27 cellular contexts compared by ENCODE assay signal in the genomic region with DNA sequence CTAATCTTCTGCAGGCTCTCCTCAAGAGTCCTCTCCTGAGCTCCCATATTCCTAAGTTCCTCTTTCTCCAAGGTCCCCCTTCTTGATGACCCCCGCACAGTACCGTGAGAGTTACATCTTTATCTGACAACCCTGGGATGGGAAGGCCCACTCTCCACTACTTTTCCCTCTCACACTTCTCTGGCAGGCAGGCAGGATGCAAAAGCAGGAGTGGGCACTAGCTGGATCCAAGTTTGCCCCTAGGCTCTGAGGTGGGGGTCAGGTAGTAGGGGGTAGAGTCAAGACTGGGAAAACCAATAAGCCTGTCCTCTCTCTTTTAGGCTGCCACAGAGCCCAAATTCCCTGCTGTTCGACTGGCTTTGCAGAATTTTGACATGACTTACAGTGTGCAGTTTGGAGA. TPM values are rescaled to one million over a fixed set of nuclear protein-coding genes. Genes with fewer than 3 reads are reported as not detected.
DNase-seq lines count a peak whose midpoint lies in the region; ATAC-seq and TF ChIP-seq lines count a peak whose summit lies in the region.
"Had no signal": no experiment of that assay in that cellular context is flagged by ENCODE, and none has a peak within 500 bp of the region (broad histone marks: within the 10 kb centered on the region; RNA-seq: fewer than 3 reads in every experiment).

No MANE protein-coding gene starts in this region.

- no peaks in the 10 kb centered on the region for H3K27me3 Mint-ChIP-seq in activated naive CD4-positive, alpha-beta T cell treated with anti-CD3 and anti-CD28 coated beads for 36 hours (ENCODE audit: low read depth)
- H3K27me3 Mint-ChIP-seq in T-helper 17 cell (no peaks in the 10 kb centered on the region), memory B cell (no peaks in the 10 kb centered on the region)
- H3K27me3 Mint-ChIP-seq in stimulated activated naive B cell treated with anti-CD40 and anti-IgM and Interleukin-4, amounts not matched to agents 10 μg/mL and 1 μg/mL and 100 μg/mL, for 72 hours: no peaks in the 10 kb centered on the region
- H3K27me3 Mint-ChIP-seq: activated naive CD4-positive, alpha-beta T cell treated with anti-CD3 and anti-CD28 coated beads, Interleukin-2, amount 50 U/mL, for 24 hours had no signal

- intact Hi-C loops in activated naive CD4-positive, alpha-beta T cell treated with anti-CD3 and anti-CD28 coated beads for 36 hours (cut with micrococcal nuclease): loop anchor here (5.0 to 10.0 kb wide), 2 partner anchors 310 to 968 kb away; a partner anchor contains a TSS
- intact Hi-C loops in mucosa of descending colon (cut with DNase I, micrococcal nuclease): no loop called here

- peaks cover 62% of the 10 kb centered on the region for H3K4me1 Mint-ChIP-seq in activated naive CD4-positive, alpha-beta T cell treated with anti-CD3 and anti-CD28 coated beads for 36 hours (ENCODE audit: low read depth)
- peaks cover 43% of the 10 kb centered on the region for H3K4me1 Mint-ChIP-seq in T-helper 17 cell
- peaks cover 46% of the 10 kb centered on the region for H3K4me1 Mint-ChIP-seq in memory B cell
- peaks cover 48 to 84% of the 10 kb centered on the region in 2 donors for H3K4me1 Mint-ChIP-seq in stimulated activated naive B cell treated with anti-CD40 and anti-IgM and Interleukin-4, amounts not matched to agents 10 μg/mL and 1 μg/mL and 100 μg/mL, for 72 hours

- peaks cover 4% of the 10 kb centered on the region for H3K36me3 ChIP-seq in mucosa of descending colon (ENCODE audit: low read depth)

- CTCF ChIA-PET in activated naive CD4-positive, alpha-beta T cell treated with anti-CD3 and anti-CD28 coated beads for 36 hours (lab: Charles Lee): interaction anchor here (1.3 kb wide), 1 partner anchor 46 kb away, joined by 3 read pairs; no protein-coding TSS in a partner anchor

- peaks cover 59% of the 10 kb centered on the region for H3K36me3 Mint-ChIP-seq in activated naive CD4-positive, alpha-beta T cell treated with anti-CD3 and anti-CD28 coated beads for 36 hours (ENCODE audit: low read depth)
- H3K36me3 Mint-ChIP-seq in activated naive CD4-positive, alpha-beta T cell treated with anti-CD3 and anti-CD28 coated beads, Interleukin-2, amount 50 U/mL, for 72 hours: peaks cover 19 to 47% of the 10 kb centered on the region in 2 donors
- H3K36me3 Mint-ChIP-seq in T-helper 17 cell (ENCODE audit: low read depth) (peaks cover 12% of the 10 kb centered on the region), memory B cell (peaks cover 35% of the 10 kb centered on the region)
- peaks cover 63 to 76% of the 10 kb centered on the region in 2 donors for H3K36me3 Mint-ChIP-seq in stimulated activated naive B cell treated with anti-CD40 and anti-IgM and Interleukin-4, amounts not matched to agents 10 μg/mL and 1 μg/mL and 100 μg/mL, for 72 hours

- H3K4me1 ChIP-seq in mucosa of descending colon (ENCODE audit: low read depth): peaks cover 10% of the 10 kb centered on the region

- no peak for DNase-seq in activated naive CD4-positive, alpha-beta T cell treated with anti-CD3 and anti-CD28 coated beads for 36 hours
- no peak for DNase-seq in activated naive CD4-positive, alpha-beta T cell treated with anti-CD3 and anti-CD28 coated beads, Interleukin-2, amount 50 U/mL, for 72 hours (ENCODE audit: low spot score in 2 of 2)
- no peak for DNase-seq in T-helper 17 cell
- no peak for DNase-seq in memory B cell (ENCODE audit: low spot score in 2 of 2)
- DNase-seq in stimulated activated naive B cell treated with anti-CD40 and anti-IgM and Interleukin-4, amounts not matched to agents 10 μg/mL and 1 μg/mL and 100 μg/mL, for 72 hours: no peak
- no peak for DNase-seq in mucosa of descending colon
- DNase-seq: ACHN; activated CD4-positive, CD25-positive, alpha-beta regulatory T cell treated with anti-CD3 and anti-CD28 coated beads, Interleukin-2, amount 50 U/mL, for 72 hours; anterior cingulate cortex; Calu3; esophagus squamous epithelium; foreskin melanocyte; GOT3; lower lobe of right lung; NCI-H1436; NCI-H2081 treated with DMSO at 0.1 percent for 48 hours; NCI-H226; NCI-H774; occipital lobe; T-helper 1 cell had no signal

- H3K4me3 ChIP-seq in mucosa of descending colon: no peak overlapping the region
- H3K4me3 ChIP-seq: BLaER1, cardiac muscle cell, coronary artery, esophagus squamous epithelium, lower lobe of right lung, tibial nerve had no signal

- no peaks in the 10 kb centered on the region for H3K9me3 ChIP-seq in T-helper 17 cell (ENCODE audit: control insufficient read depth, low read length, poor library complexity, severe bottlenecking)
- no peaks in the 10 kb centered on the region for H3K9me3 ChIP-seq in mucosa of descending colon
- H3K9me3 ChIP-seq: BLaER1, esophagus squamous epithelium, lower lobe of right lung, tibial nerve had no signal

- ATAC-seq in activated naive CD4-positive, alpha-beta T cell treated with anti-CD3 and anti-CD28 coated beads, Interleukin-2, amount 50 U/mL, for 72 hours: no peak
- no peak for ATAC-seq in T-helper 17 cell
- ATAC-seq in memory B cell (ENCODE audit: low read depth): no peak
- no peak for ATAC-seq in stimulated activated naive B cell treated with anti-CD40 and anti-IgM and Interleukin-4, amounts not matched to agents 10 μg/mL and 1 μg/mL and 100 μg/mL, for 72 hours (replicated peaks)
- no peak for ATAC-seq in mucosa of descending colon
- no peak for ATAC-seq in GM21723 (IDR thresholded peaks at IDR 0.05; ENCODE audit: unreplicated experiment)
- ATAC-seq: lower lobe of right lung had no signal

- H3K27ac Mint-ChIP-seq in activated naive CD4-positive, alpha-beta T cell treated with anti-CD3 and anti-CD28 coated beads for 36 hours: peak overlapping the region; percentile 5
- peak overlapping the region in 1 of 2 donors; percentile 73 for H3K27ac Mint-ChIP-seq in activated naive CD4-positive, alpha-beta T cell treated with anti-CD3 and anti-CD28 coated beads, Interleukin-2, amount 50 U/mL, for 72 hours
- no peak overlapping the region for H3K27ac Mint-ChIP-seq in T-helper 17 cell
- peak overlapping the region; percentile 99 for H3K27ac Mint-ChIP-seq in memory B cell
- peak overlapping the region; percentile 42 for H3K27ac Mint-ChIP-seq in stimulated activated naive B cell treated with anti-CD40 and anti-IgM and Interleukin-4, amounts not matched to agents 10 μg/mL and 1 μg/mL and 100 μg/mL, for 72 hours
- H3K27ac Mint-ChIP-seq: activated T-helper 1 cell treated with anti-CD3 and anti-CD28 coated beads, Interleukin-12 subunit alpha, Interleukin-12 subunit beta, Interleukin-2, Interleukin-4 antibody, amounts not matched to agents 30 ng/mL and 10 ng/mL and 1 ng/mL, durations not matched to agents 14 hours and 24 hours and 36 hours had no signal

- no peaks in the 10 kb centered on the region for H3K9me3 Mint-ChIP-seq in activated naive CD4-positive, alpha-beta T cell treated with anti-CD3 and anti-CD28 coated beads for 36 hours
- H3K9me3 Mint-ChIP-seq in activated naive CD4-positive, alpha-beta T cell treated with anti-CD3 and anti-CD28 coated beads, Interleukin-2, amount 50 U/mL, for 72 hours: no peaks in the 10 kb centered on the region
- H3K9me3 Mint-ChIP-seq in memory B cell: no peaks in the 10 kb centered on the region
- no peaks in the 10 kb centered on the region for H3K9me3 Mint-ChIP-seq in stimulated activated naive B cell treated with anti-CD40 and anti-IgM and Interleukin-4, amounts not matched to agents 10 μg/mL and 1 μg/mL and 100 μg/mL, for 72 hours
- H3K9me3 Mint-ChIP-seq: activated naive CD4-positive, alpha-beta T cell treated with anti-CD3 and anti-CD28 coated beads, Interleukin-2, amount 50 U/mL, for 24 hours; activated T-helper 1 cell treated with anti-CD3 and anti-CD28 coated beads, Interleukin-12 subunit alpha, Interleukin-12 subunit beta, Interleukin-2, Interleukin-4 antibody, amounts not matched to agents 30 ng/mL and 10 ng/mL and 1 ng/mL, durations not matched to agents 14 hours and 24 hours and 36 hours had no signal

- no peak for TF ChIP-seq CTCF in mucosa of descending colon (IDR thresholded peaks at IDR 0.05)

- no peak overlapping the region for H3K4me3 Mint-ChIP-seq in activated naive CD4-positive, alpha-beta T cell treated with anti-CD3 and anti-CD28 coated beads for 36 hours
- H3K4me3 Mint-ChIP-seq in T-helper 17 cell: peak overlapping the region; percentile 31
- H3K4me3 Mint-ChIP-seq in memory B cell: no peak overlapping the region
- no peak overlapping the region for H3K4me3 Mint-ChIP-seq in stimulated activated naive B cell treated with anti-CD40 and anti-IgM and Interleukin-4, amounts not matched to agents 10 μg/mL and 1 μg/mL and 100 μg/mL, for 72 hours
- H3K4me3 Mint-ChIP-seq: activated T-helper 1 cell treated with anti-CD3 and anti-CD28 coated beads, Interleukin-12 subunit alpha, Interleukin-12 subunit beta, Interleukin-2, Interleukin-4 antibody, amounts not matched to agents 30 ng/mL and 10 ng/mL and 1 ng/mL, durations not matched to agents 14 hours and 24 hours and 36 hours had no signal

RNA-seq across cellular contexts. Expression of a gene that starts 3.9 kb away (rescaled TPM):
- total RNA-seq in activated naive CD4-positive, alpha-beta T cell treated with anti-CD3 and anti-CD28 coated beads for 36 hours: 10 to 100 TPM; 33.6 to 37.8 TPM
- total RNA-seq in activated naive CD4-positive, alpha-beta T cell treated with anti-CD3 and anti-CD28 coated beads, Interleukin-2, amount 50 U/mL, for 72 hours: 10 to 100 TPM; 28.2 to 30.2 TPM
- total RNA-seq in T-helper 17 cell: 10 to 100 TPM; 30.5 to 40.0 TPM
- total RNA-seq in mucosa of descending colon: 10 to 100 TPM; 18.5 to 20.6 (median 20.5) TPM

RNA-seq across cellular contexts. Expression of a gene that starts 41.0 kb away (rescaled TPM):
- 100 to 1,000 TPM; 403 to 409 TPM for total RNA-seq in activated naive CD4-positive, alpha-beta T cell treated with anti-CD3 and anti-CD28 coated beads for 36 hours
- total RNA-seq in activated naive CD4-positive, alpha-beta T cell treated with anti-CD3 and anti-CD28 coated beads, Interleukin-2, amount 50 U/mL, for 72 hours: 100 to 1,000 TPM; 341 to 376 TPM
- total RNA-seq in T-helper 17 cell (100 to 1,000 TPM in 1 of 2 donors, 10 to 100 TPM in 1; 91.0 to 123 TPM), mucosa of descending colon (100 to 1,000 TPM; 266 to 387 (median 282) TPM)

RNA-seq across cellular contexts. Expression of a gene that starts 41.1 kb away (rescaled TPM):
- 10 to 100 TPM; 28.0 to 29.8 TPM for total RNA-seq in activated naive CD4-positive, alpha-beta T cell treated with anti-CD3 and anti-CD28 coated beads for 36 hours
- total RNA-seq in activated naive CD4-positive, alpha-beta T cell treated with anti-CD3 and anti-CD28 coated beads, Interleukin-2, amount 50 U/mL, for 72 hours: 10 to 100 TPM; 29.2 to 38.2 TPM
- total RNA-seq in T-helper 17 cell: 10 to 100 TPM; 30.0 to 30.1 TPM
- total RNA-seq in mucosa of descending colon: 10 to 100 TPM; 41.8 to 56.0 (median 43.1) TPM

RNA-seq across cellular contexts. Expression of a gene that starts 49.6 kb away (rescaled TPM):
- total RNA-seq in activated naive CD4-positive, alpha-beta T cell treated with anti-CD3 and anti-CD28 coated beads for 36 hours: 1 to 10 TPM; 3.8 to 4.8 TPM
- total RNA-seq in activated naive CD4-positive, alpha-beta T cell treated with anti-CD3 and anti-CD28 coated beads, Interleukin-2, amount 50 U/mL, for 72 hours: 1 to 10 TPM; 5.5 to 5.7 TPM
- total RNA-seq in T-helper 17 cell: 1 to 10 TPM; 6.5 to 9.4 TPM
- total RNA-seq in mucosa of descending colon: 100 to 1,000 TPM in 1 of 3 donors, 10 to 100 TPM in 2; 51.7 to 130 (median 60.2) TPM
